Comparison of ENCODE assay signal across 25 cellular contexts in genomic region chr9:4506490-4506889, GRCh38. TPM values are rescaled to one million over a fixed set of nuclear protein-coding genes. Genes with fewer than 3 reads are reported as not detected.
A peak's percentile ranks its signal among the peaks of the same experiment; 100 is the strongest.
DNase-seq lines count a peak whose midpoint lies in the region; ATAC-seq and TF ChIP-seq lines count a peak whose summit lies in the region.
"Had no signal": no experiment of that assay in that cellular context is flagged by ENCODE, and none has a peak within 500 bp of the region (broad histone marks: within the 10 kb centered on the region; RNA-seq: fewer than 3 reads in every experiment).

No MANE protein-coding gene starts in this region.

- no CpG with 5 or more reads among the region's 1 CpG for WGBS in trophoblast cell (ENCODE audit: extremely low coverage, insufficient coverage, insufficient read length)
- WGBS in sigmoid colon, 2 donors = 91 to 95% methylated on average over 1 of the region's 1 CpG

- TF ChIP-seq POLR2A in sigmoid colon (IDR thresholded peaks at IDR 0.05) = no peak

- intact Hi-C loops in sigmoid colon (cut with DNase I) = no loop called here

- H3K27me3 ChIP-seq in trophoblast cell (ENCODE audit: insufficient read depth, low read length) (no peaks in the 10 kb centered on the region), sigmoid colon (no peaks in the 10 kb centered on the region)
- H3K27me3 ChIP-seq: testis had no signal

- H4K12ac ChIP-seq in trophoblast cell (ENCODE audit: low read depth, low read length) = no peak overlapping the region

- H4K91ac ChIP-seq in trophoblast cell (ENCODE audit: low read depth, low read length) = no peak overlapping the region

- H2BK120ac ChIP-seq in trophoblast cell (ENCODE audit: insufficient read depth, low read length, poor library complexity) = no peak overlapping the region

- H3K4me3 Mint-ChIP-seq in stimulated activated effector memory CD8-positive, alpha-beta T cell treated with anti-CD3 and anti-CD28 coated beads, Interleukin-12 subunit alpha, Interleukin-12 subunit beta, amount 100 ng/mL, for 72 hours = no peak overlapping the region
- H3K4me3 Mint-ChIP-seq: activated naive CD8-positive, alpha-beta T cell treated with anti-CD3 and anti-CD28 coated beads, Interleukin-2, amount 10 ng/mL, durations not matched to agents 7 days and 5 days; CD4-positive, CD25-positive, alpha-beta regulatory T cell; natural killer cell; WTC11 had no signal

- H3K4ac ChIP-seq in trophoblast cell (ENCODE audit: low read depth, low read length) = no peak overlapping the region

- DNase-seq in trophoblast cell = no peak
- DNase-seq in sigmoid colon = no peak
- DNase-seq in germinal center (ENCODE audit: low spot score) = no peak
- no peak for DNase-seq in stimulated activated effector memory CD8-positive, alpha-beta T cell treated with anti-CD3 and anti-CD28 coated beads, Interleukin-12 subunit alpha, Interleukin-12 subunit beta, amount 100 ng/mL, for 72 hours (ENCODE audit: low spot score in 2 of 2)
- DNase-seq: activated CD8-positive, alpha-beta memory T cell treated with anti-CD3 and anti-CD28 coated beads, Interleukin-2, amount 50 U/mL, for 48 hours; activated effector memory CD4-positive, alpha-beta T cell treated with Interleukin-2 at 50 U/mL for 16 hours; activated naive CD8-positive, alpha-beta T cell treated with anti-CD3 and anti-CD28 coated beads, Interleukin-2, amount 10 ng/mL, durations not matched to agents 7 days and 5 days; CD4-positive, CD25-positive, alpha-beta regulatory T cell; central memory CD4-positive, alpha-beta T cell; dermis blood vessel endothelial cell; islet precursor cell; left ventricle myocardium superior; natural killer cell; NCI-H2081; NCI-H226; NCI-H82; stimulated activated CD4-positive, alpha-beta T cell treated with anti-CD3 and anti-CD28 coated beads, Interleukin-4, amount 100 ng/mL, for 24 hours; stimulated activated naive CD4-positive, alpha-beta T cell treated with Interleukin-2 at 50 U/mL for 16 hours; T1000; testis had no signal

- H3K27ac ChIP-seq in trophoblast cell (ENCODE audit: low read depth, low read length) (no peak overlapping the region), sigmoid colon (no peak overlapping the region)
- H3K27ac ChIP-seq: testis had no signal

- H4K8ac ChIP-seq in trophoblast cell (ENCODE audit: low read depth, low read length) = no peak overlapping the region

- H3K4me2 ChIP-seq in trophoblast cell (ENCODE audit: low read length) = no peak overlapping the region

- no peak for TF ChIP-seq EP300 in sigmoid colon (IDR thresholded peaks at IDR 0.05)

- H3K27ac Mint-ChIP-seq in stimulated activated effector memory CD8-positive, alpha-beta T cell treated with anti-CD3 and anti-CD28 coated beads, Interleukin-12 subunit alpha, Interleukin-12 subunit beta, amount 100 ng/mL, for 72 hours = no peak overlapping the region
- H3K27ac Mint-ChIP-seq: activated naive CD8-positive, alpha-beta T cell treated with anti-CD3 and anti-CD28 coated beads, Interleukin-2, amount 10 ng/mL, durations not matched to agents 7 days and 5 days; CD4-positive, CD25-positive, alpha-beta regulatory T cell; natural killer cell; WTC11 had no signal

- H3K18ac ChIP-seq in trophoblast cell (ENCODE audit: low read length) = no peak overlapping the region

- no peak overlapping the region for H3K14ac ChIP-seq in trophoblast cell (ENCODE audit: low read length)

- no peaks in the 10 kb centered on the region for H3K9me3 ChIP-seq in trophoblast cell (ENCODE audit: insufficient read depth, low read depth, low read length)
- H3K9me3 ChIP-seq in sigmoid colon = no peaks in the 10 kb centered on the region
- H3K9me3 ChIP-seq: testis had no signal

- no peaks in the 10 kb centered on the region for H3K36me3 Mint-ChIP-seq in stimulated activated effector memory CD8-positive, alpha-beta T cell treated with anti-CD3 and anti-CD28 coated beads, Interleukin-12 subunit alpha, Interleukin-12 subunit beta, amount 100 ng/mL, for 72 hours
- H3K36me3 Mint-ChIP-seq: activated naive CD8-positive, alpha-beta T cell treated with anti-CD3 and anti-CD28 coated beads, Interleukin-2, amount 10 ng/mL, durations not matched to agents 7 days and 5 days; CD4-positive, CD25-positive, alpha-beta regulatory T cell; natural killer cell; WTC11 had no signal

- H3K79me2 ChIP-seq in trophoblast cell (ENCODE audit: control insufficient read depth, insufficient read depth, low read length, poor library complexity) = no peaks in the 10 kb centered on the region

- H3K79me1 ChIP-seq in trophoblast cell (ENCODE audit: low read length) = no peaks in the 10 kb centered on the region

- no peak overlapping the region for H2BK5ac ChIP-seq in trophoblast cell (ENCODE audit: low read depth, low read length, poor library complexity)

- no peak overlapping the region for H2BK12ac ChIP-seq in trophoblast cell (ENCODE audit: low read length)

- no peaks in the 10 kb centered on the region for H3K36me3 ChIP-seq in trophoblast cell (ENCODE audit: control insufficient read depth in 1 of 2, insufficient read depth in 2 of 2, low read length in 2 of 2)
- H3K36me3 ChIP-seq in sigmoid colon = peaks cover 0 to 5% (median 0%) of the 10 kb centered on the region in 4 donors

- H3K9ac ChIP-seq in trophoblast cell (ENCODE audit: low read length) = no peak overlapping the region

- H3K4me1 Mint-ChIP-seq in stimulated activated effector memory CD8-positive, alpha-beta T cell treated with anti-CD3 and anti-CD28 coated beads, Interleukin-12 subunit alpha, Interleukin-12 subunit beta, amount 100 ng/mL, for 72 hours = no peaks in the 10 kb centered on the region
- H3K4me1 Mint-ChIP-seq: activated naive CD8-positive, alpha-beta T cell treated with anti-CD3 and anti-CD28 coated beads, Interleukin-2, amount 10 ng/mL, durations not matched to agents 7 days and 5 days; natural killer cell had no signal

- ATAC-seq in GM18909 (IDR thresholded peaks at IDR 0.05; ENCODE audit: poor library complexity, unreplicated experiment) = peak; percentile 53
- ATAC-seq in HG02642 (IDR thresholded peaks at IDR 0.05; ENCODE audit: poor library complexity, unreplicated experiment) = peak; percentile 47
- peak; percentile 62 for ATAC-seq in HG03565 (IDR thresholded peaks at IDR 0.05; ENCODE audit: unreplicated experiment)
- no peak for ATAC-seq in stimulated activated effector memory CD8-positive, alpha-beta T cell treated with anti-CD3 and anti-CD28 coated beads, Interleukin-12 subunit alpha, Interleukin-12 subunit beta, amount 100 ng/mL, for 72 hours
- ATAC-seq: left ventricle myocardium superior, natural killer cell, WTC11 had no signal

- H2AK5ac ChIP-seq in trophoblast cell (ENCODE audit: low read length) = no peak overlapping the region

- H3K4me1 ChIP-seq in trophoblast cell (ENCODE audit: control insufficient read depth in 1 of 2, insufficient read depth in 2 of 2, low read length in 2 of 2) (peaks cover 0 to 3% of the 10 kb centered on the region in 2 experiments), sigmoid colon (peaks cover 0 to 18% (median 8%) of the 10 kb centered on the region in 4 donors)
- H3K4me1 ChIP-seq: testis had no signal

- no peak overlapping the region for H3K23ac ChIP-seq in trophoblast cell (ENCODE audit: low read length)

- H2AFZ ChIP-seq in trophoblast cell (ENCODE audit: insufficient read depth, low read length, poor library complexity) = no peak overlapping the region

- H3K4me3 ChIP-seq in trophoblast cell (ENCODE audit: low read depth, low read length) (no peak overlapping the region), sigmoid colon (no peak overlapping the region)
- H3K4me3 ChIP-seq: testis had no signal

- no peaks in the 10 kb centered on the region for H3K9me3 Mint-ChIP-seq in stimulated activated effector memory CD8-positive, alpha-beta T cell treated with anti-CD3 and anti-CD28 coated beads, Interleukin-12 subunit alpha, Interleukin-12 subunit beta, amount 100 ng/mL, for 72 hours
- H3K9me3 Mint-ChIP-seq: natural killer cell, WTC11 had no signal

- TF ChIP-seq CTCF in sigmoid colon (IDR thresholded peaks at IDR 0.05) = no peak

RNA-seq across cellular contexts. Expression of gene SLC1A1, which starts 16.2 kb away (rescaled TPM):
- 0.53 and 0.67 TPM in 2 replicates for polyA plus RNA-seq in trophoblast cell (2013)
- 1 to 10 TPM; 3.3 to 7.5 (median 5.3) TPM for total RNA-seq in sigmoid colon
- polyA plus RNA-seq in sigmoid colon = 1 to 10 TPM; 4.4 to 5.4 (median 5.2) TPM
- total RNA-seq: natural killer cell, OCI-LY7 had no signal
